ENCODE assay signal across 24 cellular contexts in genomic region chr17:78479369-78479768, GRCh38.
"Had no signal": no experiment of that assay in that cellular context is flagged by ENCODE, and none has a peak within 500 bp of the region (broad histone marks: within the 10 kb centered on the region; RNA-seq: fewer than 3 reads in every experiment).

No MANE protein-coding gene starts in this region.

- H3K27ac ChIP-seq: brain microvascular endothelial cell, epithelial cell of prostate, esophagus squamous epithelium, gastroesophageal sphincter, heart right ventricle had no signal

- H3K4me3 ChIP-seq: esophagus squamous epithelium, gastroesophageal sphincter, heart right ventricle had no signal

- H3K27me3 ChIP-seq: brain microvascular endothelial cell had no signal

- H3K9me3 ChIP-seq: esophagus squamous epithelium, gastroesophageal sphincter, heart right ventricle had no signal

- ATAC-seq: activated CD8-positive, alpha-beta T cell treated with anti-CD3 and anti-CD28 coated beads for 36 hours; activated T-cell treated with anti-CD3 and anti-CD28 coated beads, Interleukin-2, amount 50 U/mL, for 4 hours; activated T-helper 17 cell treated with anti-CD3 and anti-CD28 coated beads, Interleukin-2, amount 50 U/mL, for 72 hours; gastroesophageal sphincter; heart right ventricle; WTC11 had no signal

- H3K36me3 ChIP-seq: brain microvascular endothelial cell, esophagus squamous epithelium, gastroesophageal sphincter, heart right ventricle had no signal

- DNase-seq: activated CD4-positive, alpha-beta T cell treated with anti-CD3 and anti-CD28 coated beads for 48 hours; activated CD4-positive, alpha-beta T cell treated with anti-CD3 and anti-CD28 coated beads, Interleukin-2, amount 50 U/mL, for 1 hour; activated CD4-positive, alpha-beta T cell treated with anti-CD3 and anti-CD28 coated beads, Interleukin-2, amount 50 U/mL, for 48 hours; activated CD8-positive, alpha-beta memory T cell treated with anti-CD3 and anti-CD28 coated beads for 24 hours; activated CD8-positive, alpha-beta T cell treated with anti-CD3 and anti-CD28 coated beads for 36 hours; activated effector memory CD4-positive, alpha-beta T cell treated with Interleukin-2 at 50 U/mL for 16 hours; activated gamma-delta T cell treated with Interleukin-2 at 50 U/mL for 16 hours; activated naive CD4-positive, alpha-beta T cell treated with anti-CD3 and anti-CD28 coated beads, Interleukin-2, amount 50 U/mL, for 16 hours; activated naive CD4-positive, alpha-beta T cell treated with Interleukin-2 at 50 U/mL for 16 hours; activated T-cell treated with anti-CD3 and anti-CD28 coated beads, Interleukin-2, amount 50 U/mL, for 4 hours; amniotic stem cell; anterior cingulate cortex; brain microvascular endothelial cell; cortex of kidney; effector CD8-positive, alpha-beta T cell; esophagus squamous epithelium; foreskin melanocyte; heart right ventricle; hippocampal formation; T-helper 2 cell had no signal
